33 cellular contexts compared by ENCODE assay signal in the genomic region with DNA sequence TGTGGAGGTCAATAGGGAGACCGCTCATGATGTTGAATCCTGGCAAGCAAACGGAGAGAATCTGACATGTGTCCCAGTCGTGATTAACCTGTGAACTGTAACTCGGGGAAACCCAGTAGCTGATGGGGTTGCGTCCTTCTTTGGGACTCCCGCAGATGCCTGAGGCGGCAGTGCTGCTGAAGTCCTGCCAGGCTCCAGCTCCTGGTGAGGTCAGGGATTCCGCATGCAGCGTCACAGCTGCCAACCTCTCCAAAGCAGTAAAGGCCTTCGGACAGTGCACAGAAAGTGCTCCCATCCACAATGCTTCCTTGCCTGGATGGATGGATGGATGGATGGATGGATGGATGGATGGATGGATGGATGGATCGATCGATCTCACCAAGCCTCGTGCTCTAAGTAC. TPM values are rescaled to one million over a fixed set of nuclear protein-coding genes. Genes with fewer than 3 reads are reported as not detected.
"Had no signal": no experiment of that assay in that cellular context is flagged by ENCODE, and none has a peak within 500 bp of the region (broad histone marks: within the 10 kb centered on the region; RNA-seq: fewer than 3 reads in every experiment).

No MANE protein-coding gene starts in this region.

- H3K4me3 ChIP-seq: gastroesophageal sphincter, lower lobe of right lung, smooth muscle cell, tibial nerve had no signal

- DNase-seq: activated CD4-positive, alpha-beta T cell treated with anti-CD3 and anti-CD28 coated beads for 48 hours; activated CD4-positive, alpha-beta T cell treated with anti-CD3 and anti-CD28 coated beads, Interleukin-2, amount 50 U/mL, for 48 hours; activated CD8-positive, alpha-beta memory T cell treated with anti-CD3 and anti-CD28 coated beads for 24 hours; activated CD8-positive, alpha-beta memory T cell treated with anti-CD3 and anti-CD28 coated beads, Interleukin-2, amount 50 U/mL, for 4 hours; activated naive CD4-positive, alpha-beta T cell treated with Interleukin-2 at 50 U/mL for 16 hours; activated T-cell treated with anti-CD3 and anti-CD28 coated beads, Interleukin-2, amount 50 U/mL, for 4 hours; brain microvascular endothelial cell; caudate nucleus; cortex of kidney; effector memory CD8-positive, alpha-beta T cell; hypothalamus; immature natural killer cell; kidney; left colon; lower lobe of right lung; mesendoderm; stimulated activated CD4-positive, alpha-beta T cell treated with anti-CD3 and anti-CD28 coated beads, Interleukin-15, amount 100 ng/mL, for 24 hours; stimulated activated CD4-positive, alpha-beta T cell treated with anti-CD3 and anti-CD28 coated beads, Interleukin-2, amount 100 ng/mL, for 24 hours; stimulated activated naive CD4-positive, alpha-beta T cell; T-helper 9 cell; WERI-Rb-1 had no signal

- H3K4me2 ChIP-seq: smooth muscle cell had no signal

- H3K4me1 ChIP-seq: gastroesophageal sphincter, tibial nerve had no signal

- H3K36me3 ChIP-seq: brain microvascular endothelial cell, gastroesophageal sphincter, lower lobe of right lung, tibial nerve, WERI-Rb-1 had no signal

- H3K27me3 ChIP-seq: brain microvascular endothelial cell, tibial nerve had no signal

- H3K9me3 ChIP-seq: lower lobe of right lung had no signal

- ATAC-seq: activated CD4-positive, CD25-positive, alpha-beta regulatory T cell treated with anti-CD3 and anti-CD28 coated beads, Interleukin-2, amount 50 U/mL, for 24 hours; activated T-cell treated with anti-CD3 and anti-CD28 coated beads, Interleukin-2, amount 50 U/mL, for 4 hours; effector memory CD8-positive, alpha-beta T cell; gastroesophageal sphincter; left colon; lower lobe of right lung had no signal

- H3K27ac ChIP-seq: brain microvascular endothelial cell, gastroesophageal sphincter, lower lobe of right lung, tibial nerve, WERI-Rb-1 had no signal

RNA-seq across cellular contexts. Expression of a gene that starts 13.5 kb away (rescaled TPM):
- total RNA-seq: astrocyte, chondrocyte, fibroblast of lung, fibroblast of villous mesenchyme had no signal
- polyA plus RNA-seq: fibroblast of lung had no signal

RNA-seq across cellular contexts. Expression of a gene that starts 14.0 kb away (rescaled TPM):
- total RNA-seq: activated T-cell treated with anti-CD3 and anti-CD28 coated beads, Interleukin-2, amount 50 U/mL, for 4 hours; activated T-helper 2 cell treated with anti-CD3 and anti-CD28 coated beads, Interferon-gamma antibody, Interleukin-2, Interleukin-4, amounts not matched to agents 10 μg/mL and 5 μg/mL and 100 μg/mL, durations not matched to agents 14 hours and 24 hours and 36 hours; astrocyte; chondrocyte; endothelial cell of umbilical vein; fibroblast of lung; fibroblast of villous mesenchyme; gastroesophageal sphincter; lower lobe of right lung; osteocyte; smooth muscle cell; temporal lobe; tibial nerve had no signal
- polyA plus RNA-seq: endothelial cell of umbilical vein, fibroblast of lung, immature natural killer cell, smooth muscle cell had no signal
